Comparison of ENCODE assay signal across 8 cellular contexts in the genomic region with DNA sequence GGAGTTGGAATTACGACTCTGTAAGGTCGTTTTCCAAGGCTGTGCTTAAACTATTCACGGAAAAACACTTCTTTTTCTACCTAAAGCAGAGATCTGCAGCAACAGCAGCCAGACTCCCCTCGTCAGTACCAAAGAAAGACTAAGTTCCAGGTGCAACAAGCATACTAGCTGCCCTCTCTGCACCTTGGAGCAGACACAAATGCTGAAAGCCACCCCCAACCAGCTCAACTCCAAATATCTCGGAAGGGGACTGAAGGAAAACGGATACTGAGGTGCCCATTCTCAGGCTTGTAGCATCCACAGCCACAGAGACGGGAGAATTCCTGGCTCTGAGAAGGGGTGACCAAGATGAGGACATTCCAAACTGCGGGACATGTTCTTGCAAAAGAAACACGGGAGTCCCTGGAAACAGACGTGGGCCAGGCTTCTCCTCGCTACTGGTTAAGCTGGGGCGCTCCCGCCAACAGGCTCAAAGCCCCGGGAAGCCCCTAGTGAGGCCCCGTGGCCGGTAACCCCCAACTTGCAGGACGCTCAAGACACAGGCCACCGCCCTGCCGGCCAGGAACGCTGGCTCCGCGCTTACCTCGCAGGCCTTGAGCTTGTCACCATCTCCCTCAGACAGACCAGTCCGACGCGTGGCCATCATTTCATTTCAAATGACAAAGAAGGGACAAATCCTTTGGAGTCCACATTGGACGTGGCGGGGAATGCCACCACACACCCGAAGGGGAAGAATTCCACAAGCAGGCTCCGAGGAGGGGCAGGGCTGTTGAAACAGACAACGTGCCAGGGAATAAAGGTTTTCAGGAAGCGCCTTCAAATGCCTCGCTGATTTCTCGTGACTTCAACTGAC. TPM values are rescaled to one million over a fixed set of nuclear protein-coding genes. Genes with fewer than 3 reads are reported as not detected.
DNase-seq lines count a peak whose midpoint lies in the region; ATAC-seq and TF ChIP-seq lines count a peak whose summit lies in the region.

No MANE protein-coding gene starts in this region.

- intact Hi-C loops in breast epithelium (cut with DNase I; ENCODE audit: low total_unique reads): loop anchor here (5.0 kb wide), 2 partner anchors 254 to 296 kb away; partner anchors contain the start of genes ENKUR and THNSL1

- ATAC-seq in esophagus mucosa: no peak
- no peak for ATAC-seq in HG03521 (IDR thresholded peaks at IDR 0.05; ENCODE audit: unreplicated experiment)

- no peaks in the 10 kb centered on the region for H3K4me1 ChIP-seq in breast epithelium
- peaks cover 11% of the 10 kb centered on the region for H3K4me1 ChIP-seq in stomach smooth muscle (ENCODE audit: control insufficient read depth, insufficient read depth, low read length)

- H3K36me3 ChIP-seq in breast epithelium: no peaks in the 10 kb centered on the region
- H3K36me3 ChIP-seq in stomach smooth muscle (ENCODE audit: control insufficient read depth in 2 of 2, insufficient read depth in 2 of 2, low read length in 2 of 2): peaks cover 0 to 5% of the 10 kb centered on the region in 2 donors

- DNase-seq in AG10803 (ENCODE audit: low read depth) (peak; percentile 28), HT-29 (ENCODE audit: low spot score) (peak; percentile 66), breast epithelium (ENCODE audit: low spot score in 2 of 2) (peak in 1 of 2 donors; percentile 54), left kidney (ENCODE audit: low read depth, low spot score) (peak; percentile 64), OCI-M2 (lab: John Stamatoyannopoulos, UW; ENCODE audit: unreplicated experiment) (no peak)

- no peaks in the 10 kb centered on the region for H3K27me3 ChIP-seq in breast epithelium
- H3K27me3 ChIP-seq in stomach smooth muscle (ENCODE audit: control insufficient read depth in 1 of 2, insufficient read depth in 2 of 2, low read length in 2 of 2): no peaks in the 10 kb centered on the region

- H3K4me3 ChIP-seq in AG10803 (ENCODE audit: low read length) (peak overlapping the region; percentile 89), breast epithelium (peak overlapping the region; percentile 69 to 82 (median 70)), stomach smooth muscle (ENCODE audit: low read length in 2 of 2) (peak overlapping the region; percentile 83 to 84)

- H3K9me3 ChIP-seq in breast epithelium (no peaks in the 10 kb centered on the region), stomach smooth muscle (ENCODE audit: control insufficient read depth in 2 of 2, low read length in 2 of 2) (no peaks in the 10 kb centered on the region)

- H3K27ac ChIP-seq in breast epithelium (peak overlapping the region; percentile 75 to 95), stomach smooth muscle (ENCODE audit: low read length) (no peak overlapping the region)

- TF ChIP-seq CTCF in AG10803 (conservative IDR thresholded peaks at IDR 0.05; ENCODE audit: low read length) (no peak), breast epithelium (IDR thresholded peaks at IDR 0.05) (no peak)

- peak overlapping the region; percentile 66 to 84 for H3K9ac ChIP-seq in stomach smooth muscle (ENCODE audit: low read length in 2 of 2)

- TF ChIP-seq POLR2A in breast epithelium (IDR thresholded peaks at IDR 0.05): no peak

RNA-seq across cellular contexts. Expression of gene ARHGAP21, which starts 2.2 kb away (rescaled TPM):
- total RNA-seq in HT-29 (2014; rRNA removed; shearing (Covaris generic)): 31.7 and 33.7 TPM in 2 replicates
- total RNA-seq in breast epithelium (100 to 1,000 TPM in 2 of 3 donors, 10 to 100 TPM in 1; 67.5 to 203 (median 105) TPM), esophagus mucosa (40.1 TPM)
